13 cellular contexts compared by ENCODE assay signal in genomic region chr1:52574594-52574993, GRCh38. TPM values are rescaled to one million over a fixed set of nuclear protein-coding genes. Genes with fewer than 3 reads are reported as not detected.
DNase-seq lines count a peak whose midpoint lies in the region; ATAC-seq and TF ChIP-seq lines count a peak whose summit lies in the region.
"Had no signal": no experiment of that assay in that cellular context is flagged by ENCODE, and none has a peak within 500 bp of the region (broad histone marks: within the 10 kb centered on the region; RNA-seq: fewer than 3 reads in every experiment).

No MANE protein-coding gene starts in this region.

- no peaks in the 10 kb centered on the region for H3K36me3 Mint-ChIP-seq in nephron (ENCODE audit: low read depth)

- no peak for ATAC-seq in HG03280 (IDR thresholded peaks at IDR 0.05; ENCODE audit: unreplicated experiment)

- TF ChIP-seq CTCF in choroid plexus epithelial cell (conservative IDR thresholded peaks at IDR 0.05; ENCODE audit: low read depth, low read length) (no peak), nephron (IDR thresholded peaks at IDR 0.05; ENCODE audit: unreplicated experiment in 3 of 3) (no peak)

- peak overlapping the region in 2 of 3 experiments; percentile 58 to 63 for H3K27ac Mint-ChIP-seq in nephron

- peaks cover 9% of the 10 kb centered on the region for H3K4me1 Mint-ChIP-seq in nephron

- H3K4me3 Mint-ChIP-seq in nephron = no peak overlapping the region

- DNase-seq in GM04503 (ENCODE audit: low read depth) (peak; percentile 86), NOMO-1 treated with dmso at 0.1 percent for 144 hours (lab: John Stamatoyannopoulos, UW; ENCODE audit: unreplicated experiment) (peak; percentile 60), choroid plexus epithelial cell (ENCODE audit: low read depth) (peak; percentile 96), NCI-H82 (lab: John Stamatoyannopoulos, UW) (no peak), cerebellum (ENCODE audit: low spot score) (no peak), KG1 (lab: John Stamatoyannopoulos, UW) (no peak)
- DNase-seq: activated naive CD4-positive, alpha-beta T cell treated with Interleukin-2 at 50 U/mL for 16 hours; DMS79; NCI-H774 had no signal

- no peaks in the 10 kb centered on the region for H3K27me3 Mint-ChIP-seq in nephron (ENCODE audit: low read depth)

- H3K4me3 ChIP-seq in choroid plexus epithelial cell (ENCODE audit: low read depth, low read length) = no peak overlapping the region

- H3K9me3 Mint-ChIP-seq in nephron = no peaks in the 10 kb centered on the region

RNA-seq across cellular contexts. Expression of gene TUT4, which starts 21.7 kb away (rescaled TPM):
- total RNA-seq in cerebellum = 145 TPM

RNA-seq across cellular contexts. Expression of gene GPX7, which starts 27.6 kb away (rescaled TPM):
- total RNA-seq in cerebellum = 29.5 TPM

RNA-seq across cellular contexts. Expression of gene SHISAL2A, which starts 58.4 kb away (rescaled TPM):
- total RNA-seq in cerebellum = not detected
- total RNA-seq: frontal cortex, temporal lobe had no signal

Comparison
In these comparisons a context has a peak if more than half of its experiments do, and no peak if none do; other contexts are left out.
1. DNase-seq: peak in GM04503 (single experiment), NOMO-1 treated with dmso at 0.1 percent for 144 hours (single experiment) and choroid plexus epithelial cell (single experiment); none in NCI-H82 (single experiment), cerebellum (single experiment) and KG1 (single experiment).